1 cellular context compared by ENCODE assay signal in the genomic region with DNA sequence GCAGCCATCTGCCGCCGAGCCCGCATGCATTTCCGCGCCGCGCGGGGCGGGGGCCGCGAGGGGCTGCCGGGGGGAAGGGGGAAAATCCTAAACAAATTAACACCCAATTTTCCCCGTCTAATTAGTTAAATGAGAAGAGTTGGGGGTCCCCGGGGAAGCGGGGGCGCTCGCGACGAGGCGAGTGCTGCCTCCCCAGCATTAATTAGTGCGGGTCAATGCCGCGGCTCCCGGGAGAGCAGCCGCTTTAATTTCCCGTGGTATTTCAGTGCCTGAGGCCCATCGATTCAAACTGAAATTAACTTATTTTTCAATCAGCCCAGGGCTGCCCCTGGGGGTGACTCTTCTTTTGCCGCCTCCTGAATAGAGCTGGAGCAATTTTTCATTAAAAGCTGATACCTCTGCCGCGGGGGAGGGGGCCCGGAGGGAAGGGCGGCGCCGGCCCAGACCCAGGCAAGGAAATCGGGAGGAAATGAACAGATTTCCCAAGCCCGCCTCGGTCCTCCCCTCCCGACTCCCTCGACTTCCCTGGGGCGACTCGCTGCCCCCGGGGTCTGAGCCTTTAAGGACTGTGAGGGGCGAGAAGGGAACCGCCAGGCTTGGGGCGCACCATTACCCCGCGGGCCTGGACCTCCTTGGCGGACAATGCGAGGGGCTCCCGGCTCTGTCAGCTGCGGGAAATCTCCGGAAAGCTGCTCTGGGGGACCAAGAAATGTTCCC.
TF ChIP-seq lines count a peak whose summit lies in the region.

No MANE protein-coding gene starts in this region.

TF ChIP-seq in endothelial cell of umbilical vein, 7 proteins besides CTCF, POLR2A, EP300 and RAD21:
- TF ChIP-seq FOS (IDR thresholded peaks at IDR 0.05; ENCODE audit: borderline replicate concordance, insufficient read depth, low read length) (no peak), MYC (IDR thresholded peaks at IDR 0.05; ENCODE audit: low read depth, low read length) (no peak), EZH2 (IDR thresholded peaks at IDR 0.05; ENCODE audit: borderline replicate concordance, low read depth, low read length, severe bottlenecking) (no peak), JUN (IDR thresholded peaks at IDR 0.05; ENCODE audit: borderline replicate concordance, insufficient read depth, insufficient read length, low read depth) (no peak), POLR2AphosphoS5 (IDR thresholded peaks at IDR 0.05; ENCODE audit: insufficient read depth, low read depth, low read length) (no peak), GATA2 (IDR thresholded peaks at IDR 0.05; ENCODE audit: insufficient read depth, insufficient read length, low read depth, low read length) (no peak)
- TF ChIP-seq, protein P1, sequence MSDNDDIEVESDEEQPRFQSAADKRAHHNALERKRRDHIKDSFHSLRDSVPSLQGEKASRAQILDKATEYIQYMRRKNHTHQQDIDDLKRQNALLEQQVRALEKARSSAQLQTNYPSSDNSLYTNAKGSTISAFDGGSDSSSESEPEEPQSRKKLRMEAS (IDR thresholded peaks at IDR 0.05; ENCODE audit: insufficient read depth, insufficient read length): no peak
